In the genomic region with DNA sequence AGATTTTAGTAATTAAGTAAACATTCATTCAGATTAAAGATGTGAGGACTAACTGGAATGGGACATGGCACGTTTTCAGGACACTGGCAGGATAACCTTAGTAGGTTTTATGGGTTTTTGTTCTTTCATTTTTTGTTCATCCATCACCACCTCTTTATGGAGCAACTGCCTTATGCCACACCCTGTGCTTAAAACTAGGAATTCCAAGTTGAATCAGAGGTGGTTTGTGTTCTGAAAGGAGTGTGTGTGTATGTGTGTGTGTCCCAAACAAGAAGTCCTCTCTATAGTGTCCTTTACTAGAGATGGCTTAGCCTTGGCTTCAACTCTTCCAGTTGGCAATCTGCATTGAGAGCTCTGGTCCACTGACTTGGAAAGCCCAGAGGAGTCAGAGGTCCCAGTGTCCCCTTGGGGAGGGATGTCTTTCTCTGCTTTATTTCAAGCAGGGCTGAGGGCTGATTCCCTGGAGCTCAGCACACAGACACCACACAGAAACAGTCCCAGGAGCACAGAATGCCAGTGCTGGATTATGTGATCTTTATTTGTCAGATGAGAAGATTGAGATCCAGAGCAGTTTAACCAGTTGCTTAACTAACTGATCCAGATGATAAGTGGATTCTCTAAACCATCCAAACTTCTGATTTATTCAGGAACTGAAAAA, we compare ENCODE assay signal across 15 cellular contexts.
"Had no signal": no experiment of that assay in that cellular context is flagged by ENCODE, and none has a peak within 500 bp of the region (broad histone marks: within the 10 kb centered on the region; RNA-seq: fewer than 3 reads in every experiment).

No MANE protein-coding gene starts in this region.

- DNase-seq: activated B cell treated with CpG ODN at 0.5 μM for 24 hours; activated effector memory CD4-positive, alpha-beta T cell treated with anti-CD3 and anti-CD28 coated beads, Interleukin-2, amount 50 U/mL, for 16 hours; activated T-cell treated with anti-CD3 and anti-CD28 coated beads, Interleukin-2, amount 50 U/mL, for 24 hours; amniotic stem cell; body of pancreas; cerebellar nuclear complex; effector memory CD8-positive, alpha-beta T cell; naive thymus-derived CD4-positive, alpha-beta T cell; nucleus accumbens; stimulated activated CD4-positive, alpha-beta T cell treated with anti-CD3 and anti-CD28 coated beads, Interleukin-2, amount 100 ng/mL, for 48 hours; stimulated activated CD8-positive, alpha-beta memory T cell treated with anti-CD3 and anti-CD28 coated beads, Interleukin-4, amount 100 ng/mL, for 48 hours; stimulated activated naive CD8-positive, alpha-beta T cell treated with anti-CD3 and anti-CD28 coated beads, Interleukin-15, Interleukin-2, amounts not matched to agents 100 U/mL and 50 U/mL, for 24 hours had no signal

- H3K36me3 ChIP-seq: upper lobe of right lung had no signal

- H3K9me3 ChIP-seq: body of pancreas, upper lobe of right lung had no signal

- ATAC-seq: activated naive CD4-positive, alpha-beta T cell treated with anti-CD3 and anti-CD28 coated beads, Interleukin-2, amount 50 U/mL, for 72 hours; body of pancreas; effector memory CD8-positive, alpha-beta T cell; naive thymus-derived CD4-positive, alpha-beta T cell; sciatic nerve; stimulated activated naive CD8-positive, alpha-beta T cell treated with anti-CD3 and anti-CD28 coated beads, Interleukin-15, Interleukin-2, amounts not matched to agents 100 U/mL and 50 U/mL, for 24 hours; upper lobe of right lung had no signal

- H3K4me1 ChIP-seq: upper lobe of right lung had no signal

- H3K27me3 ChIP-seq: body of pancreas, upper lobe of right lung had no signal

- H3K27ac ChIP-seq: body of pancreas, upper lobe of right lung had no signal

- H3K4me3 ChIP-seq: body of pancreas, upper lobe of right lung had no signal
